ENCODE assay signal across 24 cellular contexts in the genomic region with DNA sequence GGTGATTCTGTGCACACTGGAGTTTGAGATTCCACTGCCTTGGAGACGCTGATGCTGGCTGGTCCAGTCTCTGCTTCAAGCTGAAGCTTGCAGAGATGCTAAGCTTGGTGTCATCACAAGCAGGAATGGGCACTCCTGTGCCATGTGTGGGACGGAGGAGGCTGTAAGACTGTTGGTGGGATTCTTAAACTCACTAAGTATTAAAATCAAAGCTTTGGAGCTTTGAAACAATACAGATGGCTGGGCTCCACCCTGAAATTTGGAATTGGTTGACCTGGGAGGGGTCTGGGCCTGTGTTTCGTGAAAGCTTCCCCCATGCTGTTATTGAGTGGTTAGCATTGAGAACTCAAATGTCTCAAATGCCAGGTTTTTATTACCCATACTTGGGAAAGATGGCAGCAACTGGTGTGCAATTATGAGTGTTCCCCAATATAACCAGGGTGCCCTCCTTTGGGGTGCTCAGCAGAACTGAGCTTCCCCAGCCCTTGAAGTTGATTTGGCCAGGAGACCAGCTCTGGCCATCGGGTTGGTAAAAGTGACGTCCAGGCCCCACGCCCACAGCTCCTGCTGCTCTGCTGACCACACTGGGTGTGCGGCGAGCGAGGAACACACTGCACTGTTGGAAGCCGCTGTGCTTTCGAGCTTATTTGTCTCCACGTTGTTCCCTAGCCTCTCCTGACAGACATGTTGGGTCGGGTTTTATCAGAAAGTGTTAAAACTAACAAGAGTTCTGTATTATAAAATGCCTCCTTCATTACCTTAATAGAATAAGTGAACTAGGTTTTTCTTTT.
"Had no signal": no experiment of that assay in that cellular context is flagged by ENCODE, and none has a peak within 500 bp of the region (broad histone marks: within the 10 kb centered on the region; RNA-seq: fewer than 3 reads in every experiment).

No MANE protein-coding gene starts in this region.

- H3K27me3 ChIP-seq: colonic mucosa, foreskin keratinocyte, gastrocnemius medialis had no signal

- H3K4me3 ChIP-seq: colonic mucosa, coronary artery, dorsolateral prefrontal cortex, esophagus squamous epithelium, gastrocnemius medialis, gastroesophageal sphincter, heart left ventricle, heart right ventricle had no signal

- H3K4me1 ChIP-seq: colonic mucosa, esophagus squamous epithelium, foreskin keratinocyte, gastrocnemius medialis, gastroesophageal sphincter, heart left ventricle, heart right ventricle had no signal

- H3K36me3 ChIP-seq: colonic mucosa, esophagus squamous epithelium, gastrocnemius medialis, gastroesophageal sphincter, heart left ventricle, heart right ventricle had no signal

- H3K27ac ChIP-seq: colonic mucosa, coronary artery, dorsolateral prefrontal cortex, epithelial cell of prostate, esophagus squamous epithelium, foreskin keratinocyte, gastrocnemius medialis, gastroesophageal sphincter, heart left ventricle, heart right ventricle had no signal

- H3K27me3 Mint-ChIP-seq: dendritic cell treated with granulocyte-macrophage colony-stimulating factor and Interleukin-4, amounts not matched to agents 40 ng/mL and 50 ng/mL, for 4 days had no signal

- H3K9me3 ChIP-seq: colonic mucosa, esophagus squamous epithelium, gastrocnemius medialis, heart left ventricle had no signal

- H3K27ac Mint-ChIP-seq: dendritic cell treated with granulocyte-macrophage colony-stimulating factor and Interleukin-4, amounts not matched to agents 40 ng/mL and 50 ng/mL, for 4 days; effector memory CD8-positive, alpha-beta T cell; endodermal cell had no signal

- H3K4me1 Mint-ChIP-seq: endodermal cell had no signal

- H3K9me3 Mint-ChIP-seq: endodermal cell had no signal

- ATAC-seq: effector memory CD8-positive, alpha-beta T cell; esophagus mucosa; foreskin keratinocyte; gastrocnemius medialis; gastroesophageal sphincter; heart left ventricle; heart right ventricle had no signal

- DNase-seq: colonic mucosa; cortex of kidney; dermis blood vessel endothelial cell; dorsolateral prefrontal cortex; effector CD4-positive, alpha-beta T cell; effector CD8-positive, alpha-beta T cell; effector memory CD4-positive, alpha-beta T cell; effector memory CD8-positive, alpha-beta T cell; endodermal cell; erythroblast; esophagus squamous epithelium; foreskin fibroblast; foreskin keratinocyte; foreskin melanocyte; gastrocnemius medialis; glutamatergic neuron; head of caudate nucleus; heart left ventricle; heart right ventricle had no signal

- H3K4me3 Mint-ChIP-seq: dendritic cell treated with granulocyte-macrophage colony-stimulating factor and Interleukin-4, amounts not matched to agents 40 ng/mL and 50 ng/mL, for 4 days; effector memory CD8-positive, alpha-beta T cell; endodermal cell had no signal
